Comparison of ENCODE assay signal across 9 cellular contexts in the genomic region with DNA sequence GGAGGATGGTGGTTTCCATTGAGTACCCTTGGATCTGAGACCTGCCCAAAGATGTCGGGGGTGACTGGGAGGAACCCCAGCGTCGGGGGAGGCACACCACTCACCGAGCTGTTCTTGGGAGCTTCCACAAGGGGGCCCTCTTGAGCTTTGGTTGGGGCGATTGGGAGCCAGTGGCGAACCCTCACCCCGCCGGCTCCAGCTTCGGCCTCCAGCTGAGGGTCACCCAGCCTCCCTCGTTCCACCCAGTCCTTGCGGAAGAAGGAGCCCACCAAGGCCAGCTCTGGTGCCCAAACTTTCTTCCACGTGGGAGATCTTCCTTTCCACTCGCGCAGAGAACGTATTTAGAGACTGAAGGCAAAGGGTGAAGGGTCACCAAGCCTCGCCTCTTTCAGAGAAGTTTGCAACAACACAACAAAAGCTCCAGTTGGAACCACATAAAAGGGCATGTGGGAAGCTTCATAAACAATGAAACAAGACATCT. TPM values are rescaled to one million over a fixed set of nuclear protein-coding genes. Genes with fewer than 3 reads are reported as not detected.
A peak's percentile ranks its signal among the peaks of the same experiment; 100 is the strongest.
DNase-seq lines count a peak whose midpoint lies in the region; ATAC-seq, FAIRE-seq and TF ChIP-seq lines count a peak whose summit lies in the region.
"Had no signal": no experiment of that assay in that cellular context is flagged by ENCODE, and none has a peak within 500 bp of the region (broad histone marks: within the 10 kb centered on the region; RNA-seq: fewer than 3 reads in every experiment).

No MANE protein-coding gene starts in this region.

- H3K4me1 ChIP-seq in neuronal stem cell (ENCODE audit: control insufficient read depth in 2 of 2, insufficient read depth in 1 of 2, low read depth in 1 of 2, low read length in 2 of 2) (peaks cover 0 to 2% of the 10 kb centered on the region in 2 donors), upper lobe of left lung (no peaks in the 10 kb centered on the region)

- H4K91ac ChIP-seq in neuronal stem cell (ENCODE audit: low read depth, low read length, poor library complexity), result no peak overlapping the region

- no peaks in the 10 kb centered on the region for H3K79me1 ChIP-seq in neuronal stem cell (ENCODE audit: low read depth, low read length)

- H3K4ac ChIP-seq in neuronal stem cell (ENCODE audit: low read length), result no peak overlapping the region

- CTCF ChIA-PET in activated CD4-positive, alpha-beta T cell treated with anti-CD3 and anti-CD28 coated beads, Interleukin-2, amount 10 ng/mL, durations not matched to agents 7 days and 5 days (lab: Charles Lee), result interaction anchor here (0.5 to 1.6 kb wide), 10 partner anchors 32 to 359 kb away, joined by 3 to 5 read pairs (median 3); partner anchors contain the start of gene STX16

- H3K9ac ChIP-seq in neuronal stem cell (ENCODE audit: low read depth, low read length, poor library complexity), result no peak overlapping the region

- H3K27me3 Mint-ChIP-seq in activated CD4-positive, alpha-beta T cell treated with anti-CD3 and anti-CD28 coated beads, Interleukin-2, amount 10 ng/mL, durations not matched to agents 7 days and 5 days, result peaks cover 12% of the 10 kb centered on the region

- H3K27ac Mint-ChIP-seq in activated CD4-positive, alpha-beta T cell treated with anti-CD3 and anti-CD28 coated beads, Interleukin-2, amount 10 ng/mL, durations not matched to agents 7 days and 5 days, result no peak overlapping the region
- H3K27ac Mint-ChIP-seq: memory B cell had no signal

- peaks cover 17% of the 10 kb centered on the region for H3K9me3 Mint-ChIP-seq in activated CD4-positive, alpha-beta T cell treated with anti-CD3 and anti-CD28 coated beads, Interleukin-2, amount 10 ng/mL, durations not matched to agents 7 days and 5 days

- H3K23ac ChIP-seq in neuronal stem cell (ENCODE audit: low read depth, low read length, poor library complexity), result no peak overlapping the region

- peaks cover 6% of the 10 kb centered on the region for H3K36me3 Mint-ChIP-seq in activated CD4-positive, alpha-beta T cell treated with anti-CD3 and anti-CD28 coated beads, Interleukin-2, amount 10 ng/mL, durations not matched to agents 7 days and 5 days (ENCODE audit: low read depth)

- no peak overlapping the region for H4K8ac ChIP-seq in neuronal stem cell (ENCODE audit: low read depth, low read length)

- H3K4me3 ChIP-seq in AG09309 (ENCODE audit: control insufficient read depth, low read depth, low read length), result no peak overlapping the region
- H3K4me3 ChIP-seq in epithelial cell of proximal tubule (ENCODE audit: low read depth, low read length), result peak overlapping the region; percentile 41
- H3K4me3 ChIP-seq in neuronal stem cell (ENCODE audit: low read length in 2 of 2), result no peak overlapping the region
- no peak overlapping the region for H3K4me3 ChIP-seq in upper lobe of left lung

- peak overlapping the region; percentile 49 for H3K18ac ChIP-seq in neuronal stem cell (ENCODE audit: low read length)

- peak; percentile 57 for TF ChIP-seq CTCF in AG09309 (IDR thresholded peaks at IDR 0.05; ENCODE audit: control insufficient read depth, insufficient read depth, low read depth, low read length, missing control alignments)
- TF ChIP-seq CTCF in epithelial cell of proximal tubule (conservative IDR thresholded peaks at IDR 0.05; ENCODE audit: low read depth, low read length), result peak; percentile 76
- TF ChIP-seq CTCF in upper lobe of left lung (IDR thresholded peaks at IDR 0.05), result peak in 5 of 6 experiments; percentile 19 to 65 (median 51)

- H2BK5ac ChIP-seq in neuronal stem cell (ENCODE audit: low read length), result no peak overlapping the region

- no peak overlapping the region for H2BK12ac ChIP-seq in neuronal stem cell (ENCODE audit: low read length)

- H3K27ac ChIP-seq in neuronal stem cell (replicated peaks; ENCODE audit: low read length), result no peak overlapping the region
- H3K27ac ChIP-seq in upper lobe of left lung, result no peak overlapping the region

- ATAC-seq in upper lobe of left lung (ENCODE audit: low FRiP score in 2 of 2), result peak; percentile 31 to 89
- no peak for ATAC-seq in GM21360 (IDR thresholded peaks at IDR 0.05; ENCODE audit: unreplicated experiment)
- no peak for ATAC-seq in GM21390 (IDR thresholded peaks at IDR 0.05; ENCODE audit: unreplicated experiment)

- peak overlapping the region; percentile 21 for H2AFZ ChIP-seq in neuronal stem cell (ENCODE audit: low read length)

- POLR2A ChIA-PET in activated CD4-positive, alpha-beta T cell treated with anti-CD3 and anti-CD28 coated beads, Interleukin-2, amount 10 ng/mL, durations not matched to agents 7 days and 5 days (lab: Charles Lee), result no interaction called here

- no peaks in the 10 kb centered on the region for H3K27me3 ChIP-seq in neuronal stem cell (ENCODE audit: control insufficient read depth in 3 of 3, insufficient read depth in 3 of 3, low read depth in 1 of 3, low read length in 3 of 3)
- no peaks in the 10 kb centered on the region for H3K27me3 ChIP-seq in upper lobe of left lung

- no CpG with 5 or more reads among the region's 16 CpGs for WGBS in neuronal stem cell (ENCODE audit: extremely low coverage in 2 of 2, insufficient read length in 2 of 2, insufficient replicate concordance in 1 of 2), 2 donors
- 29 to 44% methylated on average over 6 to 16 of the region's 16 CpGs for WGBS in upper lobe of left lung, 2 donors

- no peak for TF ChIP-seq EP300 in upper lobe of left lung (IDR thresholded peaks at IDR 0.05)

- FAIRE-seq in HTR-8/SVneo (lab: Jason Lieb, UNC), result no peak

- no peak overlapping the region for H3K14ac ChIP-seq in neuronal stem cell (ENCODE audit: low read length)

- H2BK15ac ChIP-seq in neuronal stem cell (ENCODE audit: low read length), result no peak overlapping the region

- H3K36me3 ChIP-seq in neuronal stem cell (replicated peaks in 1 of 2; ENCODE audit: control insufficient read depth in 2 of 2, insufficient read depth in 2 of 2, low read length in 2 of 2) (no peaks in the 10 kb centered on the region), upper lobe of left lung (no peaks in the 10 kb centered on the region)

- no peak for TF ChIP-seq POLR2A in upper lobe of left lung (IDR thresholded peaks at IDR 0.05)

- DNase-seq in AG09309 (ENCODE audit: low read depth) (no peak), HTR-8/SVneo (ENCODE audit: insufficient read length, low spot score) (peak; percentile 95), epithelial cell of proximal tubule (ENCODE audit: low read depth) (no peak), neuronal stem cell (ENCODE audit: low spot score) (peak; percentile 64), upper lobe of left lung (peak in 1 of 2 donors; percentile 35)
- peak; percentile 42 for DNase-seq in activated CD4-positive, alpha-beta T cell treated with anti-CD3 and anti-CD28 coated beads, Interleukin-2, amount 10 ng/mL, durations not matched to agents 7 days and 5 days

- H3K4me3 Mint-ChIP-seq in activated CD4-positive, alpha-beta T cell treated with anti-CD3 and anti-CD28 coated beads, Interleukin-2, amount 10 ng/mL, durations not matched to agents 7 days and 5 days, result no peak overlapping the region
- H3K4me3 Mint-ChIP-seq: memory B cell had no signal

- no peak overlapping the region for H3K4me2 ChIP-seq in neuronal stem cell (ENCODE audit: insufficient read depth, low read length, poor library complexity, severe bottlenecking)

- H2AK5ac ChIP-seq in neuronal stem cell (ENCODE audit: low read depth, low read length), result no peak overlapping the region

- no peak overlapping the region for H2BK120ac ChIP-seq in neuronal stem cell (ENCODE audit: low read depth, low read length)

- H3K4me1 Mint-ChIP-seq in activated CD4-positive, alpha-beta T cell treated with anti-CD3 and anti-CD28 coated beads, Interleukin-2, amount 10 ng/mL, durations not matched to agents 7 days and 5 days, result peaks cover 2% of the 10 kb centered on the region
- H3K4me1 Mint-ChIP-seq: memory B cell had no signal

- peaks cover 8 to 19% of the 10 kb centered on the region in 2 donors for H3K9me3 ChIP-seq in neuronal stem cell (replicated peaks in 1 of 2; ENCODE audit: control insufficient read depth in 2 of 2, insufficient read depth in 1 of 2, low read depth in 1 of 2, low read length in 2 of 2)
- peaks cover 12 to 27% (median 16%) of the 10 kb centered on the region in 4 donors for H3K9me3 ChIP-seq in upper lobe of left lung

RNA-seq across cellular contexts. Expression of gene APCDD1L, which starts 33.6 kb away (rescaled TPM):
- total RNA-seq in activated CD4-positive, alpha-beta T cell treated with anti-CD3 and anti-CD28 coated beads, Interleukin-2, amount 10 ng/mL, durations not matched to agents 7 days and 5 days, result not detected
- total RNA-seq in epithelial cell of proximal tubule, result 0.86 and 1.7 TPM in 2 replicates
- 0.04 TPM for polyA plus RNA-seq in neuronal stem cell (2013, experiment 1 of 2)
- polyA plus RNA-seq in neuronal stem cell (2013, experiment 2 of 2), result 0.03 TPM
- under 1 TPM in 1 of 6 donors, not detected in 5; 0.13 TPM for total RNA-seq in upper lobe of left lung

Comparison
In these comparisons a context has a peak if more than half of its experiments do, and no peak if none do; other contexts are left out.
1. DNase-seq: peak in HTR-8/SVneo (single experiment), activated CD4-positive, alpha-beta T cell treated with anti-CD3 and anti-CD28 coated beads, Interleukin-2, amount 10 ng/mL, durations not matched to agents 7 days and 5 days (single experiment) and neuronal stem cell (single experiment); none in AG09309 (single experiment) and epithelial cell of proximal tubule (single experiment).
2. ATAC-seq: peak in upper lobe of left lung (2 of 2); none in GM21360 (single experiment) and GM21390 (single experiment).
3. Peak in every context shown above with its lines, with median percentiles within 50 percentile points of each other: CTCF ChIP-seq.